ENCODE assay signal across 6 cellular contexts in genomic region chr5:605090-605489, GRCh38. TPM values are rescaled to one million over a fixed set of nuclear protein-coding genes. Genes with fewer than 3 reads are reported as not detected.
DNase-seq lines count a peak whose midpoint lies in the region; ATAC-seq and TF ChIP-seq lines count a peak whose summit lies in the region.
"Not testable (repeated sequence)": the region's sequence is repeated elsewhere in the genome, so short reads cannot be mapped to it uniquely, and the experiment has no call there.

No MANE protein-coding gene starts in this region.

- not testable (repeated sequence) for H3K9me3 ChIP-seq in sigmoid colon

- intact Hi-C loops in left ventricle myocardium superior (cut with micrococcal nuclease); sigmoid colon (cut with DNase I): not testable (repeated sequence)

- not testable (repeated sequence) for TF ChIP-seq POLR2A in sigmoid colon (IDR thresholded peaks at IDR 0.05)

- TF ChIP-seq EP300 in sigmoid colon (IDR thresholded peaks at IDR 0.05): not testable (repeated sequence)

- H3K27ac Mint-ChIP-seq in activated naive CD8-positive, alpha-beta T cell treated with anti-CD3 and anti-CD28 coated beads, Interleukin-2, amount 10 ng/mL, durations not matched to agents 7 days and 5 days; chondrocyte (ENCODE audit: unreplicated experiment): not testable (repeated sequence)
- peak overlapping the region; percentile 67 for H3K27ac Mint-ChIP-seq in neural crest cell (ENCODE audit: unreplicated experiment)

- not testable (repeated sequence) for H3K4me3 ChIP-seq in sigmoid colon

- not testable (repeated sequence) for H3K4me3 Mint-ChIP-seq in activated naive CD8-positive, alpha-beta T cell treated with anti-CD3 and anti-CD28 coated beads, Interleukin-2, amount 10 ng/mL, durations not matched to agents 7 days and 5 days; chondrocyte (ENCODE audit: unreplicated experiment)
- peak overlapping the region; percentile 57 for H3K4me3 Mint-ChIP-seq in neural crest cell

- not testable (repeated sequence) for H3K27ac ChIP-seq in sigmoid colon

- peak; percentile 31 for DNase-seq in activated effector memory CD4-positive, alpha-beta T cell treated with anti-CD3 and anti-CD28 coated beads, Interleukin-2, amount 50 U/mL, for 16 hours
- DNase-seq in activated naive CD8-positive, alpha-beta T cell treated with anti-CD3 and anti-CD28 coated beads, Interleukin-2, amount 10 ng/mL, durations not matched to agents 7 days and 5 days: peak; percentile 0
- peak; percentile 18 for DNase-seq in chondrocyte (ENCODE audit: low spot score)
- peak; percentile 3 for DNase-seq in left ventricle myocardium superior
- not testable (repeated sequence) for DNase-seq in neural crest cell (ENCODE audit: low read depth, low spot score)
- peak; percentile 28 for DNase-seq in sigmoid colon

- POLR2A ChIA-PET in activated naive CD8-positive, alpha-beta T cell treated with anti-CD3 and anti-CD28 coated beads, Interleukin-2, amount 10 ng/mL, durations not matched to agents 7 days and 5 days (lab: Charles Lee): not testable (repeated sequence)

- not testable (repeated sequence) for H3K36me3 Mint-ChIP-seq in activated naive CD8-positive, alpha-beta T cell treated with anti-CD3 and anti-CD28 coated beads, Interleukin-2, amount 10 ng/mL, durations not matched to agents 7 days and 5 days; chondrocyte (ENCODE audit: low read depth); neural crest cell (ENCODE audit: low read depth)

- WGBS in sigmoid colon, 2 donors: 95 to 97% methylated on average over 6 of the region's 6 CpGs

- H3K36me3 ChIP-seq in sigmoid colon: not testable (repeated sequence)

- H3K27me3 ChIP-seq in sigmoid colon: peaks cover 0 to 46% (median 0%) of the 10 kb centered on the region in 3 donors

- peaks cover 14% of the 10 kb centered on the region for H3K27me3 Mint-ChIP-seq in activated naive CD8-positive, alpha-beta T cell treated with anti-CD3 and anti-CD28 coated beads, Interleukin-2, amount 10 ng/mL, durations not matched to agents 7 days and 5 days
- H3K27me3 Mint-ChIP-seq in chondrocyte (ENCODE audit: low read depth) (peaks cover 12% of the 10 kb centered on the region), neural crest cell (ENCODE audit: low read depth) (peaks cover 14% of the 10 kb centered on the region)

- not testable (repeated sequence) for H3K9me3 Mint-ChIP-seq in activated naive CD8-positive, alpha-beta T cell treated with anti-CD3 and anti-CD28 coated beads, Interleukin-2, amount 10 ng/mL, durations not matched to agents 7 days and 5 days; chondrocyte (ENCODE audit: low read depth); neural crest cell

- not testable (repeated sequence) for H3K4me1 ChIP-seq in sigmoid colon

- H3K4me1 Mint-ChIP-seq in activated naive CD8-positive, alpha-beta T cell treated with anti-CD3 and anti-CD28 coated beads, Interleukin-2, amount 10 ng/mL, durations not matched to agents 7 days and 5 days; chondrocyte (ENCODE audit: low read depth); neural crest cell: not testable (repeated sequence)

- ATAC-seq in activated naive CD8-positive, alpha-beta T cell treated with anti-CD3 and anti-CD28 coated beads, Interleukin-2, amount 10 ng/mL, durations not matched to agents 7 days and 5 days (ENCODE audit: low read depth); left ventricle myocardium superior: not testable (repeated sequence)

- not testable (repeated sequence) for TF ChIP-seq CTCF in chondrocyte (IDR thresholded peaks at IDR 0.05); neural crest cell (conservative IDR thresholded peaks at IDR 0.05); sigmoid colon (IDR thresholded peaks at IDR 0.05)

RNA-seq across cellular contexts. Expression of gene CEP72, which starts 7.0 kb away (rescaled TPM):
- total RNA-seq in activated naive CD8-positive, alpha-beta T cell treated with anti-CD3 and anti-CD28 coated beads, Interleukin-2, amount 10 ng/mL, durations not matched to agents 7 days and 5 days: 10 to 100 TPM; 33.8 to 35.7 TPM
- total RNA-seq in chondrocyte (2.7 to 4.5 TPM (median 3.3 TPM) in 3 replicates), left ventricle myocardium superior (1.6 TPM), neural crest cell (27.2 and 29.4 TPM in 2 replicates), sigmoid colon (1 to 10 TPM in 2 of 4 donors, under 1 TPM in 2; 0.36 to 5.0 (median 1.4) TPM)
- 1 to 10 TPM in 2 of 3 donors, under 1 TPM in 1; 0.60 to 7.1 (median 1.6) TPM for polyA plus RNA-seq in sigmoid colon
